8 cellular contexts compared by ENCODE assay signal in genomic region chr11:3049430-3050243, GRCh38. TPM values are rescaled to one million over a fixed set of nuclear protein-coding genes. Genes with fewer than 3 reads are reported as not detected.
DNase-seq lines count a peak whose midpoint lies in the region; ATAC-seq and TF ChIP-seq lines count a peak whose summit lies in the region.

No MANE protein-coding gene starts in this region.

- no peak overlapping the region for H3K4me3 ChIP-seq in OCI-LY7 (ENCODE audit: low read depth, low read length, poor library complexity, severe bottlenecking)
- no peak overlapping the region for H3K4me3 ChIP-seq in prostate gland
- H3K4me3 ChIP-seq in vagina, result peak overlapping the region in 1 of 2 donors; percentile 15

- H3K9me2 ChIP-seq in OCI-LY7 (ENCODE audit: insufficient read depth, low read length), result no peaks in the 10 kb centered on the region

- intact Hi-C loops in OCI-LY7 (cut with micrococcal nuclease; ENCODE audit: unreplicated experiment) (no loop called here), prostate gland (cut with DNase I) (no loop called here), vagina (cut with DNase I) (no loop called here)

- H3K36me3 ChIP-seq in OCI-LY7 (ENCODE audit: insufficient read depth, low read length) (peaks cover 69% of the 10 kb centered on the region), prostate gland (no peaks in the 10 kb centered on the region), vagina (peaks cover 0 to 3% of the 10 kb centered on the region in 2 donors)

- no peaks in the 10 kb centered on the region for H3K4me1 ChIP-seq in OCI-LY7 (ENCODE audit: insufficient read depth, low read length, poor library complexity, severe bottlenecking)
- peaks cover 8% of the 10 kb centered on the region for H3K4me1 ChIP-seq in foreskin keratinocyte
- peaks cover 5% of the 10 kb centered on the region for H3K4me1 ChIP-seq in prostate gland (replicated peaks)
- H3K4me1 ChIP-seq in vagina, result peaks cover 33% of the 10 kb centered on the region

- H3K79me2 ChIP-seq in OCI-LY7 (ENCODE audit: insufficient read depth, low read depth, low read length), result peaks cover 48% of the 10 kb centered on the region

- no peak for TF ChIP-seq POLR2A in prostate gland (IDR thresholded peaks at IDR 0.05)
- TF ChIP-seq POLR2A in vagina (IDR thresholded peaks at IDR 0.05), result no peak

- no peak overlapping the region for H3K27ac ChIP-seq in OCI-LY7 (ENCODE audit: low read depth, low read length, poor library complexity, severe bottlenecking)
- no peak overlapping the region for H3K27ac ChIP-seq in foreskin keratinocyte
- H3K27ac ChIP-seq in prostate gland, result no peak overlapping the region
- H3K27ac ChIP-seq in vagina, result peak overlapping the region; percentile 78

- H3K27me3 ChIP-seq in foreskin keratinocyte, result no peaks in the 10 kb centered on the region
- H3K27me3 ChIP-seq in prostate gland (replicated peaks; ENCODE audit: insufficient read depth), result no peaks in the 10 kb centered on the region
- H3K27me3 ChIP-seq in vagina, result no peaks in the 10 kb centered on the region

- H3K27ac Mint-ChIP-seq in activated T-cell treated with anti-CD3 and anti-CD28 coated beads, Interleukin-2, amount 50 U/mL, for 72 hours, result peak overlapping the region; percentile 92

- WGBS in prostate gland, result 58% methylated on average over 18 of the region's 18 CpGs

- POLR2A ChIA-PET in OCI-LY7 (lab: Charles Lee), result no interaction called here

- peak overlapping the region; percentile 72 to 84 for H3K4me3 Mint-ChIP-seq in activated T-cell treated with anti-CD3 and anti-CD28 coated beads, Interleukin-2, amount 50 U/mL, for 72 hours

- no peak overlapping the region for H2AFZ ChIP-seq in OCI-LY7 (ENCODE audit: low read length)

- H3K27me3 Mint-ChIP-seq in activated T-cell treated with anti-CD3 and anti-CD28 coated beads, Interleukin-2, amount 50 U/mL, for 72 hours (ENCODE audit: low read depth), result no peaks in the 10 kb centered on the region

- peaks cover 5% of the 10 kb centered on the region; the same call in 1 of the 2 replicates for H4K20me1 ChIP-seq in OCI-LY7 (ENCODE audit: insufficient read depth, low read length)

- H3K36me3 Mint-ChIP-seq in activated T-cell treated with anti-CD3 and anti-CD28 coated beads, Interleukin-2, amount 50 U/mL, for 72 hours (ENCODE audit: insufficient read depth in 2 of 2), result peaks cover 7 to 15% of the 10 kb centered on the region in 2 donors

- H3K9me3 ChIP-seq in OCI-LY7 (ENCODE audit: low read length) (no peaks in the 10 kb centered on the region), prostate gland (no peaks in the 10 kb centered on the region), vagina (no peaks in the 10 kb centered on the region)

- CTCF ChIA-PET in OCI-LY7 (lab: Charles Lee; ENCODE audit: unreplicated experiment), result no interaction called here

- H3K4me1 Mint-ChIP-seq in activated T-cell treated with anti-CD3 and anti-CD28 coated beads, Interleukin-2, amount 50 U/mL, for 72 hours (ENCODE audit: low read depth), result peaks cover 47% of the 10 kb centered on the region

- no peak for TF ChIP-seq CTCF in OCI-LY7 (conservative IDR thresholded peaks at IDR 0.05; ENCODE audit: low read length)
- TF ChIP-seq CTCF in foreskin keratinocyte (conservative IDR thresholded peaks at IDR 0.05), result peak; percentile 81
- TF ChIP-seq CTCF in prostate gland (IDR thresholded peaks at IDR 0.05), result peak in 2 of 4 experiments; percentile 32 to 46
- no peak for TF ChIP-seq CTCF in vagina (IDR thresholded peaks at IDR 0.05)

- DNase-seq in AG20443 (ENCODE audit: low spot score) (peak; percentile 98), OCI-LY7 (ENCODE audit: low spot score) (peak; percentile 10), foreskin keratinocyte (peak; percentile 69 to 82), prostate gland (ENCODE audit: low spot score) (peak; percentile 53), vagina (ENCODE audit: extremely low spot score in 2 of 2) (no peak)
- peak; percentile 59 to 80 for DNase-seq in activated T-cell treated with anti-CD3 and anti-CD28 coated beads, Interleukin-2, amount 50 U/mL, for 72 hours

- ATAC-seq in GM18907 (IDR thresholded peaks at IDR 0.05; ENCODE audit: unreplicated experiment) (peak; percentile 91), HG03135 (IDR thresholded peaks at IDR 0.05; ENCODE audit: unreplicated experiment) (peak; percentile 81), foreskin keratinocyte (peak; percentile 97)
- peak; percentile 89 to 98 for ATAC-seq in activated T-cell treated with anti-CD3 and anti-CD28 coated beads, Interleukin-2, amount 50 U/mL, for 72 hours (replicated peaks in 1 of 2)

- no peaks in the 10 kb centered on the region for H3K9me3 Mint-ChIP-seq in activated T-cell treated with anti-CD3 and anti-CD28 coated beads, Interleukin-2, amount 50 U/mL, for 72 hours

- no TSS peak for BruUV-seq in OCI-LY7 (replicated peaks; lab: Mats Ljungman, UMichigan)

- H3K4me2 ChIP-seq in OCI-LY7 (ENCODE audit: low read length), result peak overlapping the region; percentile 34; the same call in 1 of the 2 replicates

RNA-seq across cellular contexts. Expression of gene CARS1, which starts 7.6 kb away (rescaled TPM):
- total RNA-seq in OCI-LY7 (2014; rRNA removed; shearing (Covaris generic)), result 58.3 and 62.4 TPM in 2 replicates
- total RNA-seq in OCI-LY7 (2022), result 88.8 and 92.6 TPM in 2 replicates
- 100 to 1,000 TPM; 217 to 224 TPM for total RNA-seq in activated T-cell treated with anti-CD3 and anti-CD28 coated beads, Interleukin-2, amount 50 U/mL, for 72 hours
- total RNA-seq in foreskin keratinocyte, result 69.1 and 80.4 TPM in 2 replicates
- polyA plus RNA-seq in foreskin keratinocyte, result 52.1 and 67.0 TPM in 2 replicates
- 10 to 100 TPM; 25.6 to 28.9 TPM for total RNA-seq in prostate gland
- total RNA-seq in vagina, result 26.0 TPM

RNA-seq across cellular contexts. Expression of gene NAP1L4, which starts 57.5 kb away (rescaled TPM):
- 152 and 247 TPM in 2 replicates for total RNA-seq in OCI-LY7 (2014; rRNA removed; shearing (Covaris generic))
- 183 and 188 TPM in 2 replicates for total RNA-seq in OCI-LY7 (2022)
- 100 to 1,000 TPM; 421 to 504 TPM for total RNA-seq in activated T-cell treated with anti-CD3 and anti-CD28 coated beads, Interleukin-2, amount 50 U/mL, for 72 hours
- total RNA-seq in foreskin keratinocyte, result 137 and 151 TPM in 2 replicates
- 95.9 and 105 TPM in 2 replicates for polyA plus RNA-seq in foreskin keratinocyte
- total RNA-seq in prostate gland, result 100 to 1,000 TPM; 103 to 131 TPM
- total RNA-seq in vagina, result 108 TPM

Comparison
In these comparisons a context has a peak if more than half of its experiments do, and no peak if none do; other contexts are left out.
1. DNase-seq: peak in AG20443 (single experiment), OCI-LY7 (single experiment), activated T-cell treated with anti-CD3 and anti-CD28 coated beads, Interleukin-2, amount 50 U/mL, for 72 hours (2 of 2), foreskin keratinocyte (2 of 2) and prostate gland (single experiment); none in vagina (0 of 2).
2. Peak in every context shown above with its lines, with median percentiles within 50 percentile points of each other: ATAC-seq.